8 cellular contexts compared by ENCODE assay signal in genomic region chr22:23181763-23182288, GRCh38. TPM values are rescaled to one million over a fixed set of nuclear protein-coding genes. Genes with fewer than 3 reads are reported as not detected.
A peak's percentile ranks its signal among the peaks of the same experiment; 100 is the strongest.
DNase-seq lines count a peak whose midpoint lies in the region; ATAC-seq and TF ChIP-seq lines count a peak whose summit lies in the region.

No MANE protein-coding gene starts in this region.

- peak overlapping the region; percentile 73 for H3K4me3 Mint-ChIP-seq in MCF 10A (ENCODE audit: unreplicated experiment)

- H3K9ac ChIP-seq in Karpas-422 (ENCODE audit: low read length): peak overlapping the region; percentile 62

- no peak overlapping the region for H3K27ac Mint-ChIP-seq in MCF 10A (ENCODE audit: low read depth, unreplicated experiment)

- BruUV-seq in A673 (replicated peaks; lab: Mats Ljungman, UMichigan) (no TSS peak), MCF 10A (replicated peaks; lab: Mats Ljungman, UMichigan) (no TSS peak)

- ATAC-seq in mucosa of descending colon: no peak

- H3K27ac ChIP-seq in A673 (ENCODE audit: low read depth, low read length, poor library complexity, severe bottlenecking) (no peak overlapping the region), Karpas-422 (ENCODE audit: low read length) (peak overlapping the region; percentile 52; the same call in 1 of the 2 replicates)

- intact Hi-C loops in A673 (cut with micrococcal nuclease; ENCODE audit: unreplicated experiment) (no loop called here), MCF 10A (cut with micrococcal nuclease) (loop anchor here (2.0 to 5.0 kb wide), 3 partner anchors 45 to 75 kb away; no protein-coding TSS in a partner anchor), mucosa of descending colon (cut with DNase I, micrococcal nuclease) (no loop called here)

- CTCF ChIA-PET in A673 (lab: Charles Lee): interaction anchor here (1.4 to 2.1 kb wide), 2 partner anchors 100 kb away, joined by 3 to 21 read pairs; no protein-coding TSS in a partner anchor
- CTCF ChIA-PET in MCF 10A (lab: Yijun Ruan, JAX): interaction anchor here (0.9 to 2.0 kb wide), 4 partner anchors 28 to 108 kb away, joined by 3 to 6 read pairs (median 4); no protein-coding TSS in a partner anchor

- H3K4me1 ChIP-seq in A673 (ENCODE audit: insufficient read depth, low read length, poor library complexity, severe bottlenecking) (peaks cover 45% of the 10 kb centered on the region), Karpas-422 (ENCODE audit: low read length) (peaks cover 54% of the 10 kb centered on the region), mucosa of descending colon (ENCODE audit: low read depth) (peaks cover 39% of the 10 kb centered on the region)

- no peaks in the 10 kb centered on the region for H3K27me3 Mint-ChIP-seq in MCF 10A (ENCODE audit: insufficient read depth, unreplicated experiment)

- peaks cover 14% of the 10 kb centered on the region for H3K36me3 Mint-ChIP-seq in MCF 10A (ENCODE audit: insufficient read depth, unreplicated experiment)

- H3K9me3 ChIP-seq in A673 (ENCODE audit: low read depth, low read length, poor library complexity, severe bottlenecking): no peaks in the 10 kb centered on the region
- H3K9me3 ChIP-seq in Karpas-422 (ENCODE audit: low read length): peaks cover 7% of the 10 kb centered on the region; the same call in 1 of the 2 replicates
- no peaks in the 10 kb centered on the region for H3K9me3 ChIP-seq in mucosa of descending colon

- peaks cover 11% of the 10 kb centered on the region; the same call in 1 of the 2 replicates for H4K20me1 ChIP-seq in Karpas-422 (ENCODE audit: insufficient read depth, low read depth, low read length)

- peaks cover 4% of the 10 kb centered on the region for H3K36me3 ChIP-seq in A673 (ENCODE audit: insufficient read depth, low read length, poor library complexity, severe bottlenecking)
- H3K36me3 ChIP-seq in Karpas-422 (ENCODE audit: insufficient read depth, low read length): peaks cover 6% of the 10 kb centered on the region; the same call in 1 of the 2 replicates
- no peaks in the 10 kb centered on the region for H3K36me3 ChIP-seq in mucosa of descending colon (ENCODE audit: low read depth)

- H3K4me1 Mint-ChIP-seq in MCF 10A (ENCODE audit: insufficient read depth, unreplicated experiment): peaks cover 46% of the 10 kb centered on the region

- DNase-seq in A673 (ENCODE audit: low spot score) (no peak), Karpas-422 (no peak), MCF 10A (ENCODE audit: unreplicated experiment) (no peak), mucosa of descending colon (peak in 2 of 3 donors; percentile 43 to 58), NCI-H2107 (lab: John Stamatoyannopoulos, UW) (no peak), pons (ENCODE audit: low spot score) (no peak), SIG-M5 treated with dmso at 0.1 percent for 504 hours (lab: John Stamatoyannopoulos, UW; ENCODE audit: unreplicated experiment) (no peak), NCI-H226 (no peak)

- TF ChIP-seq CTCF in A673 (conservative IDR thresholded peaks at IDR 0.05; ENCODE audit: low read depth, low read length) (no peak), MCF 10A (IDR thresholded peaks at IDR 0.05; ENCODE audit: unreplicated experiment) (no peak), mucosa of descending colon (IDR thresholded peaks at IDR 0.05) (no peak)

- H3K79me2 ChIP-seq in Karpas-422 (ENCODE audit: low read length): peaks cover 53% of the 10 kb centered on the region

- H3K27me3 ChIP-seq in A673 (replicated peaks; ENCODE audit: insufficient read depth, low read depth, low read length, poor library complexity) (no peaks in the 10 kb centered on the region), Karpas-422 (ENCODE audit: low read length) (no peaks in the 10 kb centered on the region)

- POLR2A ChIA-PET in A673 (lab: Charles Lee; ENCODE audit: low non-redundant PET) (no interaction called here), MCF 10A (lab: Yijun Ruan, JAX) (interaction anchor here (2.1 to 5.1 kb wide), 3 partner anchors 45 to 100 kb away, joined by 13 to 53 read pairs (median 32); no protein-coding TSS in a partner anchor)

- peak overlapping the region; percentile 68 for H3K4me2 ChIP-seq in Karpas-422 (ENCODE audit: low read depth, low read length, poor library complexity, severe bottlenecking)

- H2AFZ ChIP-seq in Karpas-422 (ENCODE audit: low read length): no peak overlapping the region

- H3K9me2 ChIP-seq in Karpas-422 (replicated peaks; ENCODE audit: insufficient read depth, low read length): no peaks in the 10 kb centered on the region

- peak overlapping the region; percentile 64 for H3K4me3 ChIP-seq in A673 (ENCODE audit: low read depth, low read length, poor library complexity, severe bottlenecking)
- H3K4me3 ChIP-seq in Karpas-422 (ENCODE audit: low read length): peak overlapping the region; percentile 65
- peak overlapping the region; percentile 44 for H3K4me3 ChIP-seq in mucosa of descending colon

- H3K9me3 Mint-ChIP-seq in MCF 10A (ENCODE audit: unreplicated experiment): no peaks in the 10 kb centered on the region

RNA-seq across cellular contexts. Expression of gene BCR, which starts 1.5 kb away (rescaled TPM):
- 62.5 and 63.1 TPM in 2 replicates for total RNA-seq in A673 (2021)
- total RNA-seq in Karpas-422 (2014; rRNA removed; shearing (Covaris generic); ENCODE audit: low replicate concordance): 29.7 and 40.5 TPM in 2 replicates
- total RNA-seq in MCF 10A (2022): 62.2 and 77.9 TPM in 2 replicates
- 10 to 100 TPM; 43.6 to 56.0 (median 49.5) TPM for total RNA-seq in mucosa of descending colon

RNA-seq across cellular contexts. Expression of gene RAB36, which starts 36.5 kb away (rescaled TPM):
- total RNA-seq in A673 (2021): 4.1 and 4.9 TPM in 2 replicates
- 4.0 and 10.6 TPM in 2 replicates for total RNA-seq in Karpas-422 (2014; rRNA removed; shearing (Covaris generic); ENCODE audit: low replicate concordance)
- 8.5 and 8.8 TPM in 2 replicates for total RNA-seq in MCF 10A (2022)
- total RNA-seq in mucosa of descending colon: 1 to 10 TPM; 1.0 to 6.4 (median 1.2) TPM

RNA-seq across cellular contexts. Expression of gene RSPH14, which starts 40.0 kb away (rescaled TPM):
- total RNA-seq in A673 (2021) (0.55 TPM in 1 of 2 replicates, not detected in the other), MCF 10A (2022) (not detected in 2 replicates), mucosa of descending colon (under 1 TPM in 2 of 3 donors, not detected in 1; 0.54 to 0.58 TPM)
- total RNA-seq in Karpas-422 (2014; rRNA removed; shearing (Covaris generic); ENCODE audit: low replicate concordance): 2.6 and 3.1 TPM in 2 replicates

Comparison
In these comparisons a context has a peak if more than half of its experiments do, and no peak if none do; other contexts are left out.
1. DNase-seq: peak in mucosa of descending colon (2 of 3); none in A673 (single experiment), Karpas-422 (single experiment), MCF 10A (single experiment), NCI-H2107 (single experiment), pons (single experiment), SIG-M5 treated with dmso at 0.1 percent for 504 hours (single experiment) and NCI-H226 (single experiment).
2. Peak in every context shown above with its lines, with median percentiles within 50 percentile points of each other: H3K4me3 ChIP-seq.